ENCODE assay signal across 1 cellular context in the genomic region with DNA sequence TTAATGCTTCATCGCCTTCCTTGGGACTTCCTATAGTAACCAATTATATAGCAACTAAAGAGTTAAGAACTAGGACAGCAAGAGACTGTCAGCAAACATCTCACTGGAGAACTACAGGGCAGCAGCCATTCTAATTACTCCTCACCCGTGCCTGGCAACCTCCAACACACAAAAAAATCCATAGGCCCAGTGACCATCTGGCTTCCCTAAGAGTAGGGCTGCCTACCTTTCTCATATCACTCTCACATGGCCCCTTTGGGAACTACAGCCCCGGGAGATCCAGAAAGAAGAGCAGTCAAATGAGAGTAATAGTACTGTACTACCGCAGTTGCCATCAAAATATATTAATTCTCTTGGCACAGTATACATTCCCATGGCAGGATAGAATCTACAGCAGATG.
TF ChIP-seq lines count a peak whose summit lies in the region.

No MANE protein-coding gene starts in this region.

TF ChIP-seq in WTC11, 78 proteins besides CTCF, POLR2A, EP300 and RAD21 (continued from another document):
- TF ChIP-seq, protein P1, sequence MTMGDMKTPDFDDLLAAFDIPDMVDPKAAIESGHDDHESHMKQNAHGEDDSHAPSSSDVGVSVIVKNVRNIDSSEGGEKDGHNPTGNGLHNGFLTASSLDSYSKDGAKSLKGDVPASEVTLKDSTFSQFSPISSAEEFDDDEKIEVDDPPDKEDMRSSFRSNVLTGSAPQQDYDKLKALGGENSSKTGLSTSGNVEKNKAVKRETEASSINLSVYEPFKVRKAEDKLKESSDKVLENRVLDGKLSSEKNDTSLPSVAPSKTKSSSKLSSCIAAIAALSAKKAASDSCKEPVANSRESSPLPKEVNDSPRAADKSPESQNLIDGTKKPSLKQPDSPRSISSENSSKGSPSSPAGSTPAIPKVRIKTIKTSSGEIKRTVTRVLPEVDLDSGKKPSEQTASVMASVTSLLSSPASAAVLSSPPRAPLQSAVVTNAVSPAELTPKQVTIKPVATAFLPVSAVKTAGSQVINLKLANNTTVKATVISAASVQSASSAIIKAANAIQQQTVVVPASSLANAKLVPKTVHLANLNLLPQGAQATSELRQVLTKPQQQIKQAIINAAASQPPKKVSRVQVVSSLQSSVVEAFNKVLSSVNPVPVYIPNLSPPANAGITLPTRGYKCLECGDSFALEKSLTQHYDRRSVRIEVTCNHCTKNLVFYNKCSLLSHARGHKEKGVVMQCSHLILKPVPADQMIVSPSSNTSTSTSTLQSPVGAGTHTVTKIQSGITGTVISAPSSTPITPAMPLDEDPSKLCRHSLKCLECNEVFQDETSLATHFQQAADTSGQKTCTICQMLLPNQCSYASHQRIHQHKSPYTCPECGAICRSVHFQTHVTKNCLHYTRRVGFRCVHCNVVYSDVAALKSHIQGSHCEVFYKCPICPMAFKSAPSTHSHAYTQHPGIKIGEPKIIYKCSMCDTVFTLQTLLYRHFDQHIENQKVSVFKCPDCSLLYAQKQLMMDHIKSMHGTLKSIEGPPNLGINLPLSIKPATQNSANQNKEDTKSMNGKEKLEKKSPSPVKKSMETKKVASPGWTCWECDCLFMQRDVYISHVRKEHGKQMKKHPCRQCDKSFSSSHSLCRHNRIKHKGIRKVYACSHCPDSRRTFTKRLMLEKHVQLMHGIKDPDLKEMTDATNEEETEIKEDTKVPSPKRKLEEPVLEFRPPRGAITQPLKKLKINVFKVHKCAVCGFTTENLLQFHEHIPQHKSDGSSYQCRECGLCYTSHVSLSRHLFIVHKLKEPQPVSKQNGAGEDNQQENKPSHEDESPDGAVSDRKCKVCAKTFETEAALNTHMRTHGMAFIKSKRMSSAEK (CRISPR knock-in tag; IDR thresholded peaks at IDR 0.05; ENCODE audit: borderline replicate concordance), result no peak
- TF ChIP-seq GTF2I (CRISPR knock-in tag; conservative IDR thresholded peaks at IDR 0.05), result no peak
- no peak for TF ChIP-seq SP1 (CRISPR knock-in tag; conservative IDR thresholded peaks at IDR 0.05)
- TF ChIP-seq, protein P2, sequence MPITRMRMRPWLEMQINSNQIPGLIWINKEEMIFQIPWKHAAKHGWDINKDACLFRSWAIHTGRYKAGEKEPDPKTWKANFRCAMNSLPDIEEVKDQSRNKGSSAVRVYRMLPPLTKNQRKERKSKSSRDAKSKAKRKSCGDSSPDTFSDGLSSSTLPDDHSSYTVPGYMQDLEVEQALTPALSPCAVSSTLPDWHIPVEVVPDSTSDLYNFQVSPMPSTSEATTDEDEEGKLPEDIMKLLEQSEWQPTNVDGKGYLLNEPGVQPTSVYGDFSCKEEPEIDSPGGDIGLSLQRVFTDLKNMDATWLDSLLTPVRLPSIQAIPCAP (CRISPR knock-in tag; IDR thresholded peaks at IDR 0.05), result no peak
- no peak for TF ChIP-seq ZNF416 (CRISPR knock-in tag; IDR thresholded peaks at IDR 0.05)
- TF ChIP-seq, protein P3, sequence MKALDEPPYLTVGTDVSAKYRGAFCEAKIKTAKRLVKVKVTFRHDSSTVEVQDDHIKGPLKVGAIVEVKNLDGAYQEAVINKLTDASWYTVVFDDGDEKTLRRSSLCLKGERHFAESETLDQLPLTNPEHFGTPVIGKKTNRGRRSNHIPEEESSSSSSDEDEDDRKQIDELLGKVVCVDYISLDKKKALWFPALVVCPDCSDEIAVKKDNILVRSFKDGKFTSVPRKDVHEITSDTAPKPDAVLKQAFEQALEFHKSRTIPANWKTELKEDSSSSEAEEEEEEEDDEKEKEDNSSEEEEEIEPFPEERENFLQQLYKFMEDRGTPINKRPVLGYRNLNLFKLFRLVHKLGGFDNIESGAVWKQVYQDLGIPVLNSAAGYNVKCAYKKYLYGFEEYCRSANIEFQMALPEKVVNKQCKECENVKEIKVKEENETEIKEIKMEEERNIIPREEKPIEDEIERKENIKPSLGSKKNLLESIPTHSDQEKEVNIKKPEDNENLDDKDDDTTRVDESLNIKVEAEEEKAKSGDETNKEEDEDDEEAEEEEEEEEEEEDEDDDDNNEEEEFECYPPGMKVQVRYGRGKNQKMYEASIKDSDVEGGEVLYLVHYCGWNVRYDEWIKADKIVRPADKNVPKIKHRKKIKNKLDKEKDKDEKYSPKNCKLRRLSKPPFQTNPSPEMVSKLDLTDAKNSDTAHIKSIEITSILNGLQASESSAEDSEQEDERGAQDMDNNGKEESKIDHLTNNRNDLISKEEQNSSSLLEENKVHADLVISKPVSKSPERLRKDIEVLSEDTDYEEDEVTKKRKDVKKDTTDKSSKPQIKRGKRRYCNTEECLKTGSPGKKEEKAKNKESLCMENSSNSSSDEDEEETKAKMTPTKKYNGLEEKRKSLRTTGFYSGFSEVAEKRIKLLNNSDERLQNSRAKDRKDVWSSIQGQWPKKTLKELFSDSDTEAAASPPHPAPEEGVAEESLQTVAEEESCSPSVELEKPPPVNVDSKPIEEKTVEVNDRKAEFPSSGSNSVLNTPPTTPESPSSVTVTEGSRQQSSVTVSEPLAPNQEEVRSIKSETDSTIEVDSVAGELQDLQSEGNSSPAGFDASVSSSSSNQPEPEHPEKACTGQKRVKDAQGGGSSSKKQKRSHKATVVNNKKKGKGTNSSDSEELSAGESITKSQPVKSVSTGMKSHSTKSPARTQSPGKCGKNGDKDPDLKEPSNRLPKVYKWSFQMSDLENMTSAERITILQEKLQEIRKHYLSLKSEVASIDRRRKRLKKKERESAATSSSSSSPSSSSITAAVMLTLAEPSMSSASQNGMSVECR (CRISPR knock-in tag; IDR thresholded peaks at IDR 0.05; ENCODE audit: borderline replicate concordance), result no peak
